In the genomic region with DNA sequence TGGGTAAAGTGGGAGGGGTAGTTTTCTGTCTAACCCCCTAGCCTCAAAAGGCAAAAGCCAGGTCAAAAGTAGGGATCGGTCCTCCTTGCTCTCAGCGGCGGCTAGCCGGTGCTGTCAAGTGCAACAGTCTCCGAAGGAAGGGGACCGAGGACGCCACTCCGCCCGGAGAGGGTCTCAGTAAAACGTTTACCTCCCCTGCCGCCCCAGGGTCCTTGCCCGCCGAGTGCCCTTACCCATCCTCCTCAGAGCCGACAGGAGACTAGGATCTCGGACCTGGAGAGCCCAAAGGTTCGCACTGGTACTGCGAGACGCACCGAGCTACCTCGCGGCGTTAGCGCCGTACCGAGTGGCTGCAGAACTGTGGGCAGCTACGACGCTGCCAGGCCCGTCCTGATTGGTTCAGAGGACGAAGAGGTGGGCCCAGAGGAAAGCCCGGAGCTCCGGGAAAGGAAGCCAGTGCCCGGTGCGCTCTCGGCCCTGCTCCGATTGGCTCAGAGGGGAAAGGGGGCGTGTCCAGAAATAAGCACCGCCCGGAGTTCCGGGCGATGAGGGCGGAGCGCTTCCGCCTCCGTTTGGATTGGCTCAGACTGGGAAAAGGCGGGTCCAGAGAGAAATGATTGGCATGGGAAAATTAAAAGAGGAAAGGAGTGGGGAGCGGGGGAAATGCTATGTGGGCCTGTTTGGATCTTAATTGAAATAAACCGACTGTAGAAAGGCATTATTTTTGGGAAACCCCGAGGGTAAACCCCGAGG, we compare ENCODE assay signal across 8 cellular contexts. TPM values are rescaled to one million over a fixed set of nuclear protein-coding genes. Genes with fewer than 3 reads are reported as not detected.
A peak's percentile ranks its signal among the peaks of the same experiment; 100 is the strongest.
DNase-seq lines count a peak whose midpoint lies in the region; ATAC-seq and TF ChIP-seq lines count a peak whose summit lies in the region.
"Not testable (repeated sequence)": the region's sequence is repeated elsewhere in the genome, so short reads cannot be mapped to it uniquely, and the experiment has no call there.

A gene with protein sequence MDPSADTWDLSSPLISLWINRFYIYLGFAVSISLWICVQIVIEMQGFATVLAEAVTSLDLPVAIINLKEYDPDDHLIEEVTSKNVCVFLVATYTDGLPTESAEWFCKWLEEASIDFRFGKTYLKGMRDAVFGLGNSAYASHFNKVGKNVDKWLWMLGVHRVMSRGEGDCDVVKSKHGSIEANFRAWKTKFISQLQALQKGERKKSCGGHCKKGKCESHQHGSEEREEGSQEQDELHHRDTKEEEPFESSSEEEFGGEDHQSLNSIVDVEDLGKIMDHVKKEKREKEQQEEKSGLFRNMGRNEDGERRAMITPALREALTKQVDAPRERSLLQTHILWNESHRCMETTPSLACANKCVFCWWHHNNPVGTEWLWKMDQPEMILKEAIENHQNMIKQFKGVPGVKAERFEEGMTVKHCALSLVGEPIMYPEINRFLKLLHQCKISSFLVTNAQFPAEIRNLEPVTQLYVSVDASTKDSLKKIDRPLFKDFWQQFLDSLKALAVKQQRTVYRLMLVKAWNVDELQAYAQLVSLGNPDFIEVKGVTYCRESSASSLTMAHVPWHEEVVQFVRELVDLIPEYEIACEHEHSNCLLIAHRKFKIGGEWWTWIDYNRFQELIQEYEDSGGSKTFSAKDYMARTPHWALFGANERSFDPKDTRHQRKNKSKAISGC (minus strand): TSS at position 362 of the 753 bp plus-strand sequence. CDS start 125 bp downstream, at position 237.

- H2AFZ ChIP-seq in fibroblast of lung (ENCODE audit: low read length), result peak within 1 kb of the TSS; percentile 39

- not testable (repeated sequence) for H3K27me3 Mint-ChIP-seq in activated T-helper 2 cell treated with anti-CD3 and anti-CD28 coated beads, Interferon-gamma antibody, Interleukin-2, Interleukin-4, amounts not matched to agents 10 μg/mL and 5 μg/mL and 100 μg/mL, durations not matched to agents 14 hours and 24 hours and 36 hours (ENCODE audit: low read depth); naive B cell

- TF ChIP-seq CTCF in LNCaP clone FGC (IDR thresholded peaks at IDR 0.05; ENCODE audit: control insufficient read depth, extremely low read depth, insufficient read depth); fibroblast of lung (conservative IDR thresholded peaks at IDR 0.05 in 1 of 2, IDR thresholded peaks at IDR 0.05 in 1 of 2; ENCODE audit: low read depth in 1 of 2, low read length in 2 of 2): not testable (repeated sequence)

- H3K4me3 ChIP-seq in LNCaP clone FGC (ENCODE audit: low read depth, low read length) (peak within 1 kb of the TSS; percentile 79), fibroblast of lung (replicated peaks in 1 of 4; ENCODE audit: control extremely low read depth in 1 of 4, insufficient read depth in 1 of 4, low read depth in 3 of 4, low read length in 4 of 4) (peak within 1 kb of the TSS; percentile 52 to 91 (median 72))

- not testable (repeated sequence) for H3K9ac ChIP-seq in fibroblast of lung (ENCODE audit: insufficient read depth, low read length)

- not testable (repeated sequence) for H3K36me3 ChIP-seq in fibroblast of lung (ENCODE audit: control insufficient read depth, insufficient read depth, low read length)

- H3K9me3 Mint-ChIP-seq in activated T-helper 2 cell treated with anti-CD3 and anti-CD28 coated beads, Interferon-gamma antibody, Interleukin-2, Interleukin-4, amounts not matched to agents 10 μg/mL and 5 μg/mL and 100 μg/mL, durations not matched to agents 14 hours and 24 hours and 36 hours; naive B cell; stimulated activated effector memory CD8-positive, alpha-beta T cell treated with anti-CD3 and anti-CD28 coated beads, Interleukin-12 subunit alpha, Interleukin-12 subunit beta, amount 100 ng/mL, for 72 hours: not testable (repeated sequence)

- ATAC-seq in naive B cell (ENCODE audit: low read depth in 2 of 2), result peak; percentile 80 to 85
- ATAC-seq in stimulated activated effector memory CD8-positive, alpha-beta T cell treated with anti-CD3 and anti-CD28 coated beads, Interleukin-12 subunit alpha, Interleukin-12 subunit beta, amount 100 ng/mL, for 72 hours, result peak; percentile 94

- H3K27ac ChIP-seq in fibroblast of lung (ENCODE audit: insufficient read depth, low read length), result peak within 1 kb of the TSS; percentile 47

- H3K4me2 ChIP-seq in fibroblast of lung (ENCODE audit: extremely low read depth, insufficient read depth, low read length), result peak within 1 kb of the TSS; percentile 77

- DNase-seq in EL, result peak; percentile 97
- DNase-seq in H4 (ENCODE audit: low spot score), result peak; percentile 98
- DNase-seq in LNCaP clone FGC (ENCODE audit: low read depth), result peak; percentile 94
- DNase-seq in RPMI8226, result peak; percentile 99
- peak; percentile 97 for DNase-seq in activated T-helper 2 cell treated with anti-CD3 and anti-CD28 coated beads, Interferon-gamma antibody, Interleukin-2, Interleukin-4, amounts not matched to agents 10 μg/mL and 5 μg/mL and 100 μg/mL, durations not matched to agents 14 hours and 24 hours and 36 hours (ENCODE audit: low spot score)
- peak; percentile 95 to 97 for DNase-seq in fibroblast of lung (ENCODE audit: low read depth in 2 of 2)
- DNase-seq in naive B cell, result peak; percentile 98
- peak; percentile 94 to 98 for DNase-seq in stimulated activated effector memory CD8-positive, alpha-beta T cell treated with anti-CD3 and anti-CD28 coated beads, Interleukin-12 subunit alpha, Interleukin-12 subunit beta, amount 100 ng/mL, for 72 hours (ENCODE audit: low spot score in 2 of 2)

- peaks cover 17% of the 10 kb centered on the region for H3K79me2 ChIP-seq in fibroblast of lung (ENCODE audit: control insufficient read depth, insufficient read depth, low read length)

- not testable (repeated sequence) for H3K4me1 ChIP-seq in fibroblast of lung (ENCODE audit: control insufficient read depth, extremely low read depth, insufficient read depth, low read length)

- H3K27me3 ChIP-seq in fibroblast of lung (ENCODE audit: control insufficient read depth, insufficient read depth, low read length), result not testable (repeated sequence)

- not testable (repeated sequence) for H3K9me3 ChIP-seq in fibroblast of lung (ENCODE audit: control insufficient read depth, insufficient read depth, low read depth, low read length)

- H3K36me3 Mint-ChIP-seq in activated T-helper 2 cell treated with anti-CD3 and anti-CD28 coated beads, Interferon-gamma antibody, Interleukin-2, Interleukin-4, amounts not matched to agents 10 μg/mL and 5 μg/mL and 100 μg/mL, durations not matched to agents 14 hours and 24 hours and 36 hours (ENCODE audit: low read depth), result peaks cover 23% of the 10 kb centered on the region
- peaks cover 0 to 11% of the 10 kb centered on the region in 2 donors for H3K36me3 Mint-ChIP-seq in naive B cell
- H3K36me3 Mint-ChIP-seq in stimulated activated effector memory CD8-positive, alpha-beta T cell treated with anti-CD3 and anti-CD28 coated beads, Interleukin-12 subunit alpha, Interleukin-12 subunit beta, amount 100 ng/mL, for 72 hours, result peaks cover 46% of the 10 kb centered on the region

- peak within 1 kb of the TSS; percentile 95 for H3K27ac Mint-ChIP-seq in activated T-helper 2 cell treated with anti-CD3 and anti-CD28 coated beads, Interferon-gamma antibody, Interleukin-2, Interleukin-4, amounts not matched to agents 10 μg/mL and 5 μg/mL and 100 μg/mL, durations not matched to agents 14 hours and 24 hours and 36 hours
- peak within 1 kb of the TSS; percentile 60 to 99 (median 93) for H3K27ac Mint-ChIP-seq in naive B cell
- H3K27ac Mint-ChIP-seq in stimulated activated effector memory CD8-positive, alpha-beta T cell treated with anti-CD3 and anti-CD28 coated beads, Interleukin-12 subunit alpha, Interleukin-12 subunit beta, amount 100 ng/mL, for 72 hours, result peak within 1 kb of the TSS; percentile 97

- peak within 1 kb of the TSS; percentile 99 for H3K4me3 Mint-ChIP-seq in activated T-helper 2 cell treated with anti-CD3 and anti-CD28 coated beads, Interferon-gamma antibody, Interleukin-2, Interleukin-4, amounts not matched to agents 10 μg/mL and 5 μg/mL and 100 μg/mL, durations not matched to agents 14 hours and 24 hours and 36 hours (ENCODE audit: low read depth)
- H3K4me3 Mint-ChIP-seq in naive B cell, result peak within 1 kb of the TSS; percentile 94 to 100 (median 98)
- H3K4me3 Mint-ChIP-seq in stimulated activated effector memory CD8-positive, alpha-beta T cell treated with anti-CD3 and anti-CD28 coated beads, Interleukin-12 subunit alpha, Interleukin-12 subunit beta, amount 100 ng/mL, for 72 hours, result peak within 1 kb of the TSS; percentile 91

- intact Hi-C loops in activated T-helper 2 cell treated with anti-CD3 and anti-CD28 coated beads, Interferon-gamma antibody, Interleukin-2, Interleukin-4, amounts not matched to agents 10 μg/mL and 5 μg/mL and 100 μg/mL, durations not matched to agents 14 hours and 24 hours and 36 hours (cut with micrococcal nuclease), result loop anchor here (5.0 kb wide), 1 partner anchor 94 kb away; no protein-coding TSS in a partner anchor

- not testable (repeated sequence) for H4K20me1 ChIP-seq in fibroblast of lung (ENCODE audit: control insufficient read depth, extremely low read depth, insufficient read depth, low read length)

- peaks cover 22% of the 10 kb centered on the region for H3K4me1 Mint-ChIP-seq in activated T-helper 2 cell treated with anti-CD3 and anti-CD28 coated beads, Interferon-gamma antibody, Interleukin-2, Interleukin-4, amounts not matched to agents 10 μg/mL and 5 μg/mL and 100 μg/mL, durations not matched to agents 14 hours and 24 hours and 36 hours (ENCODE audit: low read depth)
- H3K4me1 Mint-ChIP-seq in naive B cell, result peaks cover 8 to 40% (median 9%) of the 10 kb centered on the region in 3 donors
- H3K4me1 Mint-ChIP-seq in stimulated activated effector memory CD8-positive, alpha-beta T cell treated with anti-CD3 and anti-CD28 coated beads, Interleukin-12 subunit alpha, Interleukin-12 subunit beta, amount 100 ng/mL, for 72 hours, result peaks cover 21% of the 10 kb centered on the region

RNA-seq across cellular contexts. Expression of the gene that starts here (rescaled TPM):
- total RNA-seq in H4 (2014; rRNA removed; shearing (Covaris generic)), result 0.23 and 0.66 TPM in 2 replicates
- 3.6 and 4.5 TPM in 2 replicates for total RNA-seq in activated T-helper 2 cell treated with anti-CD3 and anti-CD28 coated beads, Interferon-gamma antibody, Interleukin-2, Interleukin-4, amounts not matched to agents 10 μg/mL and 5 μg/mL and 100 μg/mL, durations not matched to agents 14 hours and 24 hours and 36 hours
- 2.6 and 6.1 TPM in 2 replicates for total RNA-seq in fibroblast of lung
- 0.97 and 4.7 TPM in 2 replicates for polyA plus RNA-seq in fibroblast of lung
- 0.47 and 2.8 TPM in 2 replicates for polyA plus RNA-seq in fibroblast of lung (2012)
- polyA minus RNA-seq in fibroblast of lung (ENCODE audit: low replicate concordance), result 0.07 and 3.5 TPM in 2 replicates
- polyA plus RNA-seq in naive B cell (ENCODE audit: low read depth in 6 of 6), result 1 to 10 TPM in 5 of 6 donors, under 1 TPM in 1; 0.34 to 4.1 (median 1.9) TPM

Comparison
In these comparisons a context has a peak if more than half of its experiments do, and no peak if none do; other contexts are left out.
1. Peak in every context shown above with its lines: DNase-seq, ATAC-seq, H3K4me3 ChIP-seq and H3K27ac ChIP-seq.
2. Peak in DNase-seq in H4; RNA of the gene not detected or under 1 TPM.